21 cellular contexts compared by ENCODE assay signal in genomic region chr20:3902446-3902845, GRCh38. TPM values are rescaled to one million over a fixed set of nuclear protein-coding genes. Genes with fewer than 3 reads are reported as not detected.
A peak's percentile ranks its signal among the peaks of the same experiment; 100 is the strongest.
DNase-seq lines count a peak whose midpoint lies in the region; ATAC-seq, FAIRE-seq and TF ChIP-seq lines count a peak whose summit lies in the region.
"Had no signal": no experiment of that assay in that cellular context is flagged by ENCODE, and none has a peak within 500 bp of the region (broad histone marks: within the 10 kb centered on the region; RNA-seq: fewer than 3 reads in every experiment).

No MANE protein-coding gene starts in this region.

- 93% methylated on average over 5 of the region's 5 CpGs for WGBS in HepG2 (ENCODE audit: low lambda C conversion rate)
- WGBS in right lobe of liver (ENCODE audit: insufficient coverage, low coverage, low lambda C conversion rate, missing lambda C conversion rate): 84% methylated on average over 5 of the region's 5 CpGs

- H3K4me2 ChIP-seq in HepG2 (ENCODE audit: low read depth, low read length): no peak overlapping the region

- no peak overlapping the region for H2AFZ ChIP-seq in HepG2 (ENCODE audit: low read length)

- intact Hi-C loops in HepG2 (cut with micrococcal nuclease; ENCODE audit: unreplicated experiment) (no loop called here), right lobe of liver (cut with DNase I) (no loop called here)
- intact Hi-C loops in activated naive CD4-positive, alpha-beta T cell treated with anti-CD3 and anti-CD28 coated beads for 36 hours (cut with micrococcal nuclease): no loop called here

- H3K9me3 ChIP-seq in HepG2 (ENCODE audit: low read length) (no peaks in the 10 kb centered on the region), right lobe of liver (no peaks in the 10 kb centered on the region)
- H3K9me3 ChIP-seq: prostate gland, testis had no signal

- BruUV-seq in HepG2 (replicated peaks; lab: Mats Ljungman, UMichigan): no TSS peak

- no peaks in the 10 kb centered on the region for H3K27me3 ChIP-seq in HepG2 (ENCODE audit: control insufficient read depth in 1 of 2, insufficient read depth in 2 of 2, low read length in 2 of 2)
- no peaks in the 10 kb centered on the region for H3K27me3 ChIP-seq in right lobe of liver
- H3K27me3 ChIP-seq: testis had no signal

- POLR2A ChIA-PET in HepG2 (lab: Yijun Ruan, JAX): interaction anchor here (1.2 kb wide), 1 partner anchor 14 kb away, joined by 3 read pairs; the partner anchor contains the start of gene PANK2

- no peak overlapping the region for H3K4me3 Mint-ChIP-seq in nephron progenitor cell
- no peak overlapping the region for H3K4me3 Mint-ChIP-seq in activated naive CD4-positive, alpha-beta T cell treated with anti-CD3 and anti-CD28 coated beads for 36 hours

- H3K79me2 ChIP-seq in HepG2 (ENCODE audit: insufficient read depth, low read length): peaks cover 98% of the 10 kb centered on the region

- no peaks in the 10 kb centered on the region for H3K9me3 Mint-ChIP-seq in nephron progenitor cell
- H3K9me3 Mint-ChIP-seq in activated naive CD4-positive, alpha-beta T cell treated with anti-CD3 and anti-CD28 coated beads for 36 hours: no peaks in the 10 kb centered on the region
- H3K9me3 Mint-ChIP-seq: naive thymus-derived CD8-positive, alpha-beta T cell had no signal

- H3K4me1 Mint-ChIP-seq in nephron progenitor cell: peaks cover 15% of the 10 kb centered on the region
- peaks cover 74% of the 10 kb centered on the region for H3K4me1 Mint-ChIP-seq in activated naive CD4-positive, alpha-beta T cell treated with anti-CD3 and anti-CD28 coated beads for 36 hours (ENCODE audit: low read depth)

- DNase-seq in HepG2 (ENCODE audit: low spot score) (no peak), right lobe of liver (no peak), coronary artery (ENCODE audit: low spot score) (no peak), nephron progenitor cell (no peak), HK-2 (ENCODE audit: unreplicated experiment) (no peak)
- no peak for DNase-seq in activated naive CD4-positive, alpha-beta T cell treated with anti-CD3 and anti-CD28 coated beads for 36 hours
- DNase-seq in activated CD4-positive, alpha-beta T cell treated with anti-CD3 and anti-CD28 coated beads for 1 hour: no peak
- DNase-seq in activated CD8-positive, alpha-beta memory T cell treated with anti-CD3 and anti-CD28 coated beads, Interleukin-2, amount 50 U/mL, for 48 hours: no peak
- DNase-seq: activated effector memory CD4-positive, alpha-beta T cell treated with anti-CD3 and anti-CD28 coated beads, Interleukin-2, amount 50 U/mL, for 16 hours; head of caudate nucleus; KG1; naive thymus-derived CD8-positive, alpha-beta T cell; NCI-H2029 treated with DMSO at 0.1 percent for 48 hours; NCI-H510A; small intestine; stimulated activated CD4-positive, alpha-beta T cell treated with anti-CD3 and anti-CD28 coated beads, Interleukin-4, amount 100 ng/mL, for 24 hours; testis; WERI-Rb-1 had no signal

- H3K36me3 ChIP-seq in HepG2 (replicated peaks in 1 of 2; ENCODE audit: control insufficient read depth in 1 of 2, insufficient read depth in 2 of 2, low read length in 2 of 2) (peaks cover 2 to 35% of the 10 kb centered on the region in 2 experiments; a peak in 3 of 5 replicates), right lobe of liver (no peaks in the 10 kb centered on the region)
- H3K36me3 ChIP-seq: prostate gland had no signal

- H3K27me3 Mint-ChIP-seq in nephron progenitor cell (ENCODE audit: low read depth, poor library complexity): no peaks in the 10 kb centered on the region
- no peaks in the 10 kb centered on the region for H3K27me3 Mint-ChIP-seq in activated naive CD4-positive, alpha-beta T cell treated with anti-CD3 and anti-CD28 coated beads for 36 hours (ENCODE audit: low read depth)
- H3K27me3 Mint-ChIP-seq: naive thymus-derived CD8-positive, alpha-beta T cell had no signal

- TF ChIP-seq RAD21 in HepG2 (CRISPR knock-in tag; IDR thresholded peaks at IDR 0.05): no peak

- H3K9ac ChIP-seq in HepG2 (ENCODE audit: insufficient read depth, low read depth, low read length): no peak overlapping the region

- CTCF ChIA-PET in HepG2 (lab: Yijun Ruan, JAX; ENCODE audit: low intra/inter-chr PET ratio, low total read pairs): no interaction called here
- CTCF ChIA-PET in activated naive CD4-positive, alpha-beta T cell treated with anti-CD3 and anti-CD28 coated beads for 36 hours (lab: Charles Lee): no interaction called here

- TF ChIP-seq POLR2A in HepG2 (IDR thresholded peaks at IDR 0.05; ENCODE audit: insufficient read depth in 1 of 2, low read depth in 2 of 2, low read length in 2 of 2) (no peak), right lobe of liver (IDR thresholded peaks at IDR 0.05) (no peak)

- H3K36me3 Mint-ChIP-seq in nephron progenitor cell (ENCODE audit: low read depth): peaks cover 33% of the 10 kb centered on the region
- H3K36me3 Mint-ChIP-seq in activated naive CD4-positive, alpha-beta T cell treated with anti-CD3 and anti-CD28 coated beads for 36 hours (ENCODE audit: low read depth): peaks cover 7% of the 10 kb centered on the region

- TF ChIP-seq CTCF in HepG2 (CRISPR knock-in tag; IDR thresholded peaks at IDR 0.05) (no peak), right lobe of liver (IDR thresholded peaks at IDR 0.05) (no peak), coronary artery (IDR thresholded peaks at IDR 0.05) (no peak), nephron progenitor cell (IDR thresholded peaks at IDR 0.05) (no peak)

- H3K4me3 ChIP-seq in HepG2 (replicated peaks in 1 of 3; ENCODE audit: insufficient read depth in 1 of 3, low read depth in 2 of 3, low read length in 3 of 3) (no peak overlapping the region), right lobe of liver (no peak overlapping the region), coronary artery (peak overlapping the region; percentile 0)
- H3K4me3 ChIP-seq: lung, prostate gland, testis had no signal

- TF ChIP-seq EP300 in HepG2 (IDR thresholded peaks at IDR 0.05; ENCODE audit: low read depth in 2 of 2, low read length in 2 of 2): no peak
- no peak for TF ChIP-seq EP300 in HepG2 (CRISPR knock-in tag; IDR thresholded peaks at IDR 0.05; ENCODE audit: borderline replicate concordance)

- peaks cover 73% of the 10 kb centered on the region for H3K4me1 ChIP-seq in HepG2 (ENCODE audit: insufficient read depth, low read length)
- H3K4me1 ChIP-seq in right lobe of liver: peaks cover 0 to 51% (median 13%) of the 10 kb centered on the region in 4 donors
- H3K4me1 ChIP-seq: prostate gland had no signal

- in situ Hi-C loops in HepG2 (cut with HindIII; ENCODE audit: extremely low pct_ligation_motif_present, low pct_unique_long_range_greater_than_20kb): no loop called here

- H3K27ac ChIP-seq in HepG2 (ENCODE audit: extremely low read length, insufficient read depth, low read length): no peak overlapping the region
- peak overlapping the region in 1 of 3 donors; percentile 27 for H3K27ac ChIP-seq in right lobe of liver
- no peak overlapping the region for H3K27ac ChIP-seq in coronary artery
- H3K27ac ChIP-seq: prostate gland, WERI-Rb-1 had no signal

- no peak for FAIRE-seq in HepG2 (lab: Jason Lieb, UNC)
- FAIRE-seq: GM18507, small intestine had no signal

- no peak for ATAC-seq in HepG2
- ATAC-seq in right lobe of liver: no peak
- ATAC-seq: naive thymus-derived CD8-positive, alpha-beta T cell had no signal

- peak overlapping the region; percentile 29 for H3K27ac Mint-ChIP-seq in nephron progenitor cell
- no peak overlapping the region for H3K27ac Mint-ChIP-seq in activated naive CD4-positive, alpha-beta T cell treated with anti-CD3 and anti-CD28 coated beads for 36 hours

- peaks cover 96% of the 10 kb centered on the region for H4K20me1 ChIP-seq in HepG2 (ENCODE audit: insufficient read depth, low read length)

RNA-seq across cellular contexts. Expression of gene PANK2, which starts 13.3 kb away (rescaled TPM):
- 123 and 127 TPM in 2 replicates for total RNA-seq in HepG2 (2016; rRNA removed; fragmentation: Illumina TruSeq; extraction: Trizol)
- 91.5 and 107 TPM in 2 replicates for total RNA-seq in HepG2 (2016; cell fraction: cytosol; rRNA removed; fragmentation: Illumina TruSeq; extraction: Trizol; ENCODE audit: low read depth)
- 126 TPM in 2 replicates for total RNA-seq in HepG2 (2016; cell fraction: insoluble cytoplasmic fraction; rRNA removed; fragmentation: Illumina TruSeq; extraction: Trizol)
- total RNA-seq in HepG2 (2016; cell fraction: membrane; rRNA removed; fragmentation: Illumina TruSeq; extraction: Trizol): 107 and 121 TPM in 2 replicates
- 89.8 and 90.2 TPM in 2 replicates for total RNA-seq in HepG2 (2016; cell fraction: nucleus; rRNA removed; fragmentation: Illumina TruSeq; extraction: Trizol)
- 31.2 and 39.2 TPM in 2 replicates for polyA plus RNA-seq in HepG2 (2011; rRNA removed)
- polyA plus RNA-seq in HepG2 (2011; cell fraction: cytosol; rRNA removed): 23.0 and 31.7 TPM in 2 replicates
- 41.6 and 42.6 TPM in 2 replicates for polyA plus RNA-seq in HepG2 (2011; cell fraction: nucleus; rRNA removed)
- polyA plus RNA-seq in HepG2 (2012): 57.3 and 61.8 TPM in 2 replicates
- polyA plus RNA-seq in HepG2 (2016; cell fraction: cytosol; fragmentation: Illumina TruSeq; extraction: Trizol; ENCODE audit: low read depth): 37.8 and 43.1 TPM in 2 replicates
- polyA plus RNA-seq in HepG2 (2016; cell fraction: insoluble cytoplasmic fraction; fragmentation: Illumina TruSeq; extraction: Trizol; ENCODE audit: low read depth): 105 and 120 TPM in 2 replicates
- polyA plus RNA-seq in HepG2 (2016; cell fraction: membrane; fragmentation: Illumina TruSeq; extraction: Trizol; ENCODE audit: low read depth): 70.7 and 71.1 TPM in 2 replicates
- polyA plus RNA-seq in HepG2 (2016; cell fraction: nucleus; fragmentation: Illumina TruSeq; extraction: Trizol; ENCODE audit: insufficient read depth, low read depth): 77.9 and 84.3 TPM in 2 replicates
- polyA minus RNA-seq in HepG2 (2011; rRNA and poly(A)+ RNA removed; ENCODE audit: low replicate concordance): 24.2 and 40.6 TPM in 2 replicates
- polyA minus RNA-seq in HepG2 (2011; cell fraction: cytosol; rRNA and poly(A)+ RNA removed): 23.3 and 28.9 TPM in 2 replicates
- polyA minus RNA-seq in HepG2 (2011; cell fraction: nucleus; rRNA and poly(A)+ RNA removed): 83.4 and 101 TPM in 2 replicates
- 10 to 100 TPM; 13.0 to 17.8 (median 13.8) TPM for total RNA-seq in right lobe of liver
- 10 to 100 TPM; 39.8 to 44.7 TPM for total RNA-seq in activated naive CD4-positive, alpha-beta T cell treated with anti-CD3 and anti-CD28 coated beads for 36 hours

RNA-seq across cellular contexts. Expression of gene MAVS, which starts 55.8 kb away (rescaled TPM):
- total RNA-seq in HepG2 (2016; rRNA removed; fragmentation: Illumina TruSeq; extraction: Trizol) (36.6 and 44.4 TPM in 2 replicates), right lobe of liver (10 to 100 TPM; 10.1 to 20.4 (median 17.0) TPM)
- total RNA-seq in HepG2 (2016; cell fraction: cytosol; rRNA removed; fragmentation: Illumina TruSeq; extraction: Trizol; ENCODE audit: low read depth): 4.7 and 5.3 TPM in 2 replicates
- 37.6 and 37.9 TPM in 2 replicates for total RNA-seq in HepG2 (2016; cell fraction: insoluble cytoplasmic fraction; rRNA removed; fragmentation: Illumina TruSeq; extraction: Trizol)
- 17.4 and 17.9 TPM in 2 replicates for total RNA-seq in HepG2 (2016; cell fraction: membrane; rRNA removed; fragmentation: Illumina TruSeq; extraction: Trizol)
- total RNA-seq in HepG2 (2016; cell fraction: nucleus; rRNA removed; fragmentation: Illumina TruSeq; extraction: Trizol): 23.6 and 27.3 TPM in 2 replicates
- 27.3 and 27.8 TPM in 2 replicates for polyA plus RNA-seq in HepG2 (2011; rRNA removed)
- 15.7 and 16.8 TPM in 2 replicates for polyA plus RNA-seq in HepG2 (2011; cell fraction: cytosol; rRNA removed)
- 36.4 and 42.5 TPM in 2 replicates for polyA plus RNA-seq in HepG2 (2011; cell fraction: nucleus; rRNA removed)
- polyA plus RNA-seq in HepG2 (2012): 18.3 and 22.8 TPM in 2 replicates
- 2.6 TPM in 2 replicates for polyA plus RNA-seq in HepG2 (2016; cell fraction: cytosol; fragmentation: Illumina TruSeq; extraction: Trizol; ENCODE audit: low read depth)
- polyA plus RNA-seq in HepG2 (2016; cell fraction: insoluble cytoplasmic fraction; fragmentation: Illumina TruSeq; extraction: Trizol; ENCODE audit: low read depth): 25.4 and 30.9 TPM in 2 replicates
- polyA plus RNA-seq in HepG2 (2016; cell fraction: membrane; fragmentation: Illumina TruSeq; extraction: Trizol; ENCODE audit: low read depth): 6.2 and 7.0 TPM in 2 replicates
- polyA plus RNA-seq in HepG2 (2016; cell fraction: nucleus; fragmentation: Illumina TruSeq; extraction: Trizol; ENCODE audit: insufficient read depth, low read depth): 35.3 and 39.8 TPM in 2 replicates
- polyA minus RNA-seq in HepG2 (2011; rRNA and poly(A)+ RNA removed; ENCODE audit: low replicate concordance): 25.5 and 99.2 TPM in 2 replicates
- 36.0 and 39.4 TPM in 2 replicates for polyA minus RNA-seq in HepG2 (2011; cell fraction: cytosol; rRNA and poly(A)+ RNA removed)
- 27.7 and 33.1 TPM in 2 replicates for polyA minus RNA-seq in HepG2 (2011; cell fraction: nucleus; rRNA and poly(A)+ RNA removed)
- total RNA-seq in activated naive CD4-positive, alpha-beta T cell treated with anti-CD3 and anti-CD28 coated beads for 36 hours: 10 to 100 TPM; 14.8 to 16.0 TPM
